ENCODE assay signal across 8 cellular contexts in genomic region chr1:40258445-40258769, GRCh38. TPM values are rescaled to one million over a fixed set of nuclear protein-coding genes. Genes with fewer than 3 reads are reported as not detected.
DNase-seq lines count a peak whose midpoint lies in the region; ATAC-seq and TF ChIP-seq lines count a peak whose summit lies in the region.

No MANE protein-coding gene starts in this region.

- TF ChIP-seq EP300 in suprapubic skin (IDR thresholded peaks at IDR 0.05), result no peak

- no peak for TF ChIP-seq CTCF in suprapubic skin (IDR thresholded peaks at IDR 0.05)

- WGBS in suprapubic skin, result 0% methylated on average over 10 of the region's 10 CpGs

- peak overlapping the region; percentile 89 for H3K4me3 ChIP-seq in suprapubic skin

- H3K36me3 ChIP-seq in suprapubic skin, result peaks cover 26% of the 10 kb centered on the region

- peak overlapping the region; percentile 96 to 98 for H3K4me3 Mint-ChIP-seq in activated T-cell treated with anti-CD3 and anti-CD28 coated beads, Interleukin-2, amount 50 U/mL, for 72 hours
- peak overlapping the region; percentile 94 for H3K4me3 Mint-ChIP-seq in activated T-helper 2 cell treated with anti-CD3 and anti-CD28 coated beads, Interferon-gamma antibody, Interleukin-2, Interleukin-4, amounts not matched to agents 10 μg/mL and 5 μg/mL and 100 μg/mL, durations not matched to agents 14 hours and 24 hours and 36 hours (ENCODE audit: low read depth)

- no peak for TF ChIP-seq POLR2A in suprapubic skin (IDR thresholded peaks at IDR 0.05)

- peaks cover 10 to 27% of the 10 kb centered on the region in 2 donors for H3K36me3 Mint-ChIP-seq in activated T-cell treated with anti-CD3 and anti-CD28 coated beads, Interleukin-2, amount 50 U/mL, for 72 hours (ENCODE audit: insufficient read depth in 2 of 2)
- peaks cover 51% of the 10 kb centered on the region for H3K36me3 Mint-ChIP-seq in activated T-helper 2 cell treated with anti-CD3 and anti-CD28 coated beads, Interferon-gamma antibody, Interleukin-2, Interleukin-4, amounts not matched to agents 10 μg/mL and 5 μg/mL and 100 μg/mL, durations not matched to agents 14 hours and 24 hours and 36 hours (ENCODE audit: low read depth)

- peaks cover 34% of the 10 kb centered on the region for H3K4me1 ChIP-seq in suprapubic skin

- intact Hi-C loops in activated T-helper 2 cell treated with anti-CD3 and anti-CD28 coated beads, Interferon-gamma antibody, Interleukin-2, Interleukin-4, amounts not matched to agents 10 μg/mL and 5 μg/mL and 100 μg/mL, durations not matched to agents 14 hours and 24 hours and 36 hours (cut with micrococcal nuclease), result loop anchor here (1.0 to 5.0 kb wide), 3 partner anchors 59 to 218 kb away; partner anchors contain the start of genes CAP1, COL9A2 and RLF

- no peak for ATAC-seq in activated T-cell treated with anti-CD3 and anti-CD28 coated beads, Interleukin-2, amount 50 U/mL, for 72 hours (replicated peaks in 1 of 2)
- ATAC-seq in GM19467 (IDR thresholded peaks at IDR 0.05; ENCODE audit: unreplicated experiment), result no peak
- ATAC-seq in HG02678 (IDR thresholded peaks at IDR 0.05; ENCODE audit: unreplicated experiment), result no peak

- no peak for DNase-seq in activated T-cell treated with anti-CD3 and anti-CD28 coated beads, Interleukin-2, amount 50 U/mL, for 72 hours
- no peak for DNase-seq in activated T-cell treated with anti-CD3 and anti-CD28 coated beads, Interleukin-2, amount 50 U/mL, for 48 hours
- no peak for DNase-seq in activated T-helper 2 cell treated with anti-CD3 and anti-CD28 coated beads, Interferon-gamma antibody, Interleukin-2, Interleukin-4, amounts not matched to agents 10 μg/mL and 5 μg/mL and 100 μg/mL, durations not matched to agents 14 hours and 24 hours and 36 hours (ENCODE audit: low spot score)
- DNase-seq in iPS-NIHi7 (ENCODE audit: extremely low spot score), result peak; percentile 27
- no peak for DNase-seq in suprapubic skin (ENCODE audit: low spot score in 2 of 2)
- no peak for DNase-seq in H4 (ENCODE audit: low spot score)

- no peaks in the 10 kb centered on the region for H3K9me3 Mint-ChIP-seq in activated T-cell treated with anti-CD3 and anti-CD28 coated beads, Interleukin-2, amount 50 U/mL, for 72 hours
- no peaks in the 10 kb centered on the region for H3K9me3 Mint-ChIP-seq in activated T-helper 2 cell treated with anti-CD3 and anti-CD28 coated beads, Interferon-gamma antibody, Interleukin-2, Interleukin-4, amounts not matched to agents 10 μg/mL and 5 μg/mL and 100 μg/mL, durations not matched to agents 14 hours and 24 hours and 36 hours

- H3K27ac ChIP-seq in suprapubic skin, result peak overlapping the region; percentile 96

- peak overlapping the region; percentile 99 for H3K27ac Mint-ChIP-seq in activated T-cell treated with anti-CD3 and anti-CD28 coated beads, Interleukin-2, amount 50 U/mL, for 72 hours
- H3K27ac Mint-ChIP-seq in activated T-helper 2 cell treated with anti-CD3 and anti-CD28 coated beads, Interferon-gamma antibody, Interleukin-2, Interleukin-4, amounts not matched to agents 10 μg/mL and 5 μg/mL and 100 μg/mL, durations not matched to agents 14 hours and 24 hours and 36 hours, result peak overlapping the region; percentile 98

- H3K27me3 Mint-ChIP-seq in activated T-cell treated with anti-CD3 and anti-CD28 coated beads, Interleukin-2, amount 50 U/mL, for 72 hours (ENCODE audit: low read depth), result no peaks in the 10 kb centered on the region
- no peaks in the 10 kb centered on the region for H3K27me3 Mint-ChIP-seq in activated T-helper 2 cell treated with anti-CD3 and anti-CD28 coated beads, Interferon-gamma antibody, Interleukin-2, Interleukin-4, amounts not matched to agents 10 μg/mL and 5 μg/mL and 100 μg/mL, durations not matched to agents 14 hours and 24 hours and 36 hours (ENCODE audit: low read depth)

- no peaks in the 10 kb centered on the region for H3K27me3 ChIP-seq in suprapubic skin

- no peaks in the 10 kb centered on the region for H3K9me3 ChIP-seq in suprapubic skin

- peaks cover 63% of the 10 kb centered on the region for H3K4me1 Mint-ChIP-seq in activated T-cell treated with anti-CD3 and anti-CD28 coated beads, Interleukin-2, amount 50 U/mL, for 72 hours (ENCODE audit: low read depth)
- H3K4me1 Mint-ChIP-seq in activated T-helper 2 cell treated with anti-CD3 and anti-CD28 coated beads, Interferon-gamma antibody, Interleukin-2, Interleukin-4, amounts not matched to agents 10 μg/mL and 5 μg/mL and 100 μg/mL, durations not matched to agents 14 hours and 24 hours and 36 hours (ENCODE audit: low read depth), result peaks cover 43% of the 10 kb centered on the region

RNA-seq across cellular contexts. Expression of gene ZMPSTE24, which starts 0.4 kb away (rescaled TPM):
- total RNA-seq in activated T-cell treated with anti-CD3 and anti-CD28 coated beads, Interleukin-2, amount 50 U/mL, for 72 hours, result 10 to 100 TPM; 32.7 to 36.8 TPM
- 48.2 TPM in 2 replicates for total RNA-seq in activated T-helper 2 cell treated with anti-CD3 and anti-CD28 coated beads, Interferon-gamma antibody, Interleukin-2, Interleukin-4, amounts not matched to agents 10 μg/mL and 5 μg/mL and 100 μg/mL, durations not matched to agents 14 hours and 24 hours and 36 hours
- total RNA-seq in suprapubic skin, result 10 to 100 TPM; 30.3 to 42.2 (median 34.9) TPM
- total RNA-seq in H4 (2014; rRNA removed; shearing (Covaris generic)), result 88.5 and 123 TPM in 2 replicates

RNA-seq across cellular contexts. Expression of gene TMCO2, which starts 10.7 kb away (rescaled TPM):
- 1 to 10 TPM in 1 of 2 donors, under 1 TPM in 1; 0.82 to 1.2 TPM for total RNA-seq in activated T-cell treated with anti-CD3 and anti-CD28 coated beads, Interleukin-2, amount 50 U/mL, for 72 hours
- not detected in 2 replicates for total RNA-seq in activated T-helper 2 cell treated with anti-CD3 and anti-CD28 coated beads, Interferon-gamma antibody, Interleukin-2, Interleukin-4, amounts not matched to agents 10 μg/mL and 5 μg/mL and 100 μg/mL, durations not matched to agents 14 hours and 24 hours and 36 hours
- total RNA-seq in suprapubic skin, result not detected
- not detected in 2 replicates for total RNA-seq in H4 (2014; rRNA removed; shearing (Covaris generic))

RNA-seq across cellular contexts. Expression of gene COL9A2, which starts 58.7 kb away (rescaled TPM):
- 10 to 100 TPM; 27.4 to 36.3 TPM for total RNA-seq in activated T-cell treated with anti-CD3 and anti-CD28 coated beads, Interleukin-2, amount 50 U/mL, for 72 hours
- 18.7 and 18.9 TPM in 2 replicates for total RNA-seq in activated T-helper 2 cell treated with anti-CD3 and anti-CD28 coated beads, Interferon-gamma antibody, Interleukin-2, Interleukin-4, amounts not matched to agents 10 μg/mL and 5 μg/mL and 100 μg/mL, durations not matched to agents 14 hours and 24 hours and 36 hours
- total RNA-seq in suprapubic skin, result 1 to 10 TPM; 3.3 to 5.4 (median 3.6) TPM
- 0.85 and 1.6 TPM in 2 replicates for total RNA-seq in H4 (2014; rRNA removed; shearing (Covaris generic))
